Comparison of ENCODE assay signal across 26 cellular contexts in the genomic region with DNA sequence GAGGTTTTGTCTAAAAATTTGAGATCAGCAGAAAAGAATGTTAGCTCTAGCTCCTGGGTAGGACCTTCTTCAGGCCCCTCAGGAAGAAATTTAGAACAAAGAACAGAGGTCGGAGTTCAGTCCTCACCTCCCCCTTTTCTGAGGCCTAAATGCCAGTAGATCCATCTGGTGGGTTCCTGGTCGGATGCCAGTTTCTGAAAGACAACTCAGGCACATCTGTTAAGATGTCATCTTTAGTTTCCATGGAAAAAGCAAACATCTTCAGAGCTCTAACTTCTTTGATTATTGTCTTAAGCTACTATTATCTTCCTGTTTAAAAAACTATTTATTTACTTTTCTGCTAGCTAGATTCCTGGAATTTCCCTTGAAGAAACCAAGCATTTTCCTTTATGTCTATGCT.
"Had no signal": no experiment of that assay in that cellular context is flagged by ENCODE, and none has a peak within 500 bp of the region (broad histone marks: within the 10 kb centered on the region; RNA-seq: fewer than 3 reads in every experiment).

No MANE protein-coding gene starts in this region.

- H3K9me3 ChIP-seq: adrenal gland, SJCRH30, SK-N-SH had no signal

- FAIRE-seq: astrocyte, bronchial epithelial cell, TTC549 had no signal

- H3K27ac ChIP-seq: adrenal gland, SJCRH30 had no signal

- DNase-seq: activated CD4-positive, alpha-beta T cell treated with anti-CD3 and anti-CD28 coated beads for 36 hours; activated CD4-positive, alpha-beta T cell treated with anti-CD3 and anti-CD28 coated beads, Interleukin-2, amount 10 ng/mL, durations not matched to agents 7 days and 5 days; activated CD4-positive, alpha-beta T cell treated with anti-CD3 and anti-CD28 coated beads, Interleukin-2, amount 50 U/mL, for 48 hours; activated CD8-positive, alpha-beta T cell treated with anti-CD3 and anti-CD28 coated beads, Interleukin-2, amount 10 ng/mL, durations not matched to agents 7 days and 5 days; activated gamma-delta T cell; activated naive CD4-positive, alpha-beta T cell treated with Interleukin-2 at 50 U/mL for 16 hours; activated T-cell treated with anti-CD3 and anti-CD28 coated beads, Interleukin-2, amount 50 U/mL, for 24 hours; adrenal gland; caudate nucleus; Kasumi-1; KG1; MM.1S; MV-4-11; NCI-H1092; NCI-H1436 treated with DMSO at 0.1 percent for 48 hours; NCI-H187; NCI-H2029 treated with DMSO at 0.1 percent for 48 hours; NCI-H2107; NCI-H345; NCI-H524 treated with DMSO at 0.1 percent for 48 hours; SHP77; SJCRH30; SK-N-SH had no signal

- H3K4me3 ChIP-seq: adrenal gland, SJCRH30 had no signal

- H3K36me3 ChIP-seq: adrenal gland, SJCRH30 had no signal

- H3K27me3 ChIP-seq: adrenal gland, SJCRH30 had no signal

- H3K4me1 ChIP-seq: adrenal gland, SJCRH30 had no signal

- H3K4me2 ChIP-seq: SK-N-SH had no signal

- H3K9ac ChIP-seq: SK-N-SH had no signal
